Comparison of ENCODE assay signal across 11 cellular contexts in genomic region chr15:74203914-74204431, GRCh38. TPM values are rescaled to one million over a fixed set of nuclear protein-coding genes. Genes with fewer than 3 reads are reported as not detected.
DNase-seq lines count a peak whose midpoint lies in the region; ATAC-seq and TF ChIP-seq lines count a peak whose summit lies in the region.
"Had no signal": no experiment of that assay in that cellular context is flagged by ENCODE, and none has a peak within 500 bp of the region (broad histone marks: within the 10 kb centered on the region; RNA-seq: fewer than 3 reads in every experiment).

No MANE protein-coding gene starts in this region.

- no peak overlapping the region for H3K27ac Mint-ChIP-seq in naive thymus-derived CD4-positive, alpha-beta T cell

- H3K27me3 ChIP-seq in BLaER1 treated with 17β-estradiol and CSF1 and Interleukin-3, amounts not matched to agents 10 nM and 100 nM: no peaks in the 10 kb centered on the region; a peak in 1 of 22 replicates
- H3K27me3 ChIP-seq in breast epithelium: no peaks in the 10 kb centered on the region
- H3K27me3 ChIP-seq in mesendoderm (ENCODE audit: insufficient read depth, low read length, poor library complexity): no peaks in the 10 kb centered on the region
- H3K27me3 ChIP-seq in naive thymus-derived CD4-positive, alpha-beta T cell (ENCODE audit: control insufficient read depth in 2 of 2, insufficient read depth in 2 of 2, low read length in 2 of 2): no peaks in the 10 kb centered on the region
- H3K27me3 ChIP-seq: Peyer's patch had no signal

- in situ Hi-C loops in GM13977 (cut with MboI; ENCODE audit: low pct_unique_long_range_greater_than_20kb, low sequenced_read_pairs, unreplicated experiment): no loop called here

- no peaks in the 10 kb centered on the region for H3K36me3 ChIP-seq in BLaER1 treated with 17β-estradiol and CSF1 and Interleukin-3, amounts not matched to agents 10 nM and 100 nM
- no peaks in the 10 kb centered on the region for H3K36me3 ChIP-seq in breast epithelium
- H3K36me3 ChIP-seq in mesendoderm (ENCODE audit: control insufficient read depth, insufficient read depth, low read length): no peaks in the 10 kb centered on the region
- no peaks in the 10 kb centered on the region for H3K36me3 ChIP-seq in naive thymus-derived CD4-positive, alpha-beta T cell (ENCODE audit: control insufficient read depth in 2 of 3, insufficient read depth in 3 of 3, low read length in 3 of 3)
- H3K36me3 ChIP-seq: Peyer's patch had no signal

- no peaks in the 10 kb centered on the region for H3K79me2 ChIP-seq in mesendoderm (ENCODE audit: control insufficient read depth, insufficient read depth, low read length)

- TF ChIP-seq CTCF in breast epithelium (IDR thresholded peaks at IDR 0.05) (no peak), GM13977 (IDR thresholded peaks at IDR 0.05; ENCODE audit: extremely low read depth, insufficient read depth, missing control alignments) (no peak)

- no peaks in the 10 kb centered on the region for H3K9me3 ChIP-seq in BLaER1 treated with 17β-estradiol and CSF1 and Interleukin-3, amounts not matched to agents 10 nM and 100 nM (replicated peaks in 1 of 11)
- no peaks in the 10 kb centered on the region for H3K9me3 ChIP-seq in breast epithelium
- no peaks in the 10 kb centered on the region for H3K9me3 ChIP-seq in naive thymus-derived CD4-positive, alpha-beta T cell (ENCODE audit: control insufficient read depth in 2 of 3, low read length in 3 of 3)
- H3K9me3 ChIP-seq: Peyer's patch had no signal

- H3K36me3 Mint-ChIP-seq in naive thymus-derived CD4-positive, alpha-beta T cell: no peaks in the 10 kb centered on the region

- ATAC-seq in naive thymus-derived CD4-positive, alpha-beta T cell: no peak

- no peak overlapping the region for H3K4me3 ChIP-seq in BLaER1 treated with 17β-estradiol and CSF1 and Interleukin-3, amounts not matched to agents 10 nM and 100 nM
- H3K4me3 ChIP-seq in breast epithelium: no peak overlapping the region
- H3K4me3 ChIP-seq in mesendoderm (ENCODE audit: low read length): no peak overlapping the region
- H3K4me3 ChIP-seq in naive thymus-derived CD4-positive, alpha-beta T cell (ENCODE audit: low read length): no peak overlapping the region
- H3K4me3 ChIP-seq: Peyer's patch had no signal

- H3K4me1 Mint-ChIP-seq in naive thymus-derived CD4-positive, alpha-beta T cell: peaks cover 0 to 4% (median 0%) of the 10 kb centered on the region in 7 donors

- peak overlapping the region; percentile 78 for H2AK5ac ChIP-seq in mesendoderm (ENCODE audit: low read length)

- H2BK120ac ChIP-seq in mesendoderm (ENCODE audit: low read depth, low read length): peak overlapping the region; percentile 18

- H2BK15ac ChIP-seq in mesendoderm (replicated peaks; ENCODE audit: low read depth): no peak overlapping the region

- H3K4ac ChIP-seq in mesendoderm (ENCODE audit: low read depth, low read length): no peak overlapping the region

- H3K23ac ChIP-seq in mesendoderm (ENCODE audit: low read length): no peak overlapping the region

- H4K5ac ChIP-seq in mesendoderm (ENCODE audit: low read length): no peak overlapping the region

- peaks cover 0 to 2% (median 0%) of the 10 kb centered on the region in 11 donors for H3K9me3 Mint-ChIP-seq in naive thymus-derived CD4-positive, alpha-beta T cell

- peaks cover 0 to 14% (median 0%) of the 10 kb centered on the region in 11 experiments; a peak in 2 of 22 replicates for H4K20me1 ChIP-seq in BLaER1 treated with 17β-estradiol and CSF1 and Interleukin-3, amounts not matched to agents 10 nM and 100 nM

- peak overlapping the region; percentile 87 for H3K56ac ChIP-seq in mesendoderm (ENCODE audit: low read length)

- peak overlapping the region; percentile 22 for H3K18ac ChIP-seq in mesendoderm (ENCODE audit: low read length)

- H3K27me3 Mint-ChIP-seq in naive thymus-derived CD4-positive, alpha-beta T cell: peaks cover 4 to 31% (median 11%) of the 10 kb centered on the region in 5 donors

- no peak for TF ChIP-seq POLR2A in breast epithelium (IDR thresholded peaks at IDR 0.05)

- POLR2A ChIA-PET in naive thymus-derived CD4-positive, alpha-beta T cell (lab: Charles Lee): no interaction called here

- H2BK5ac ChIP-seq in mesendoderm (ENCODE audit: low read length): peak overlapping the region; percentile 59

- no peak overlapping the region for H3K27ac ChIP-seq in BLaER1 treated with 17β-estradiol and CSF1 and Interleukin-3, amounts not matched to agents 10 nM and 100 nM
- H3K27ac ChIP-seq in breast epithelium: peak overlapping the region; percentile 25 to 90
- peak overlapping the region; percentile 72 for H3K27ac ChIP-seq in mesendoderm (ENCODE audit: low read depth, low read length)
- H3K27ac ChIP-seq in naive thymus-derived CD4-positive, alpha-beta T cell (ENCODE audit: low read depth, low read length): no peak overlapping the region
- H3K27ac ChIP-seq: Peyer's patch had no signal

- no peak overlapping the region for H4K8ac ChIP-seq in mesendoderm (ENCODE audit: low read depth, low read length)

- WGBS in mesendoderm (ENCODE audit: extremely low coverage, insufficient coverage, low lambda C conversion rate): no CpG with 5 or more reads among the region's 10 CpGs

- intact Hi-C loops in breast epithelium (cut with DNase I; ENCODE audit: low total_unique reads): no loop called here
- intact Hi-C loops in naive thymus-derived CD4-positive, alpha-beta T cell (cut with micrococcal nuclease): no loop called here

- H3K9ac ChIP-seq in BLaER1 treated with 17β-estradiol and CSF1 and Interleukin-3, amounts not matched to agents 10 nM and 100 nM: no peak overlapping the region
- peak overlapping the region; percentile 71 for H3K9ac ChIP-seq in mesendoderm (ENCODE audit: low read length)

- H3K4me2 ChIP-seq in BLaER1 treated with 17β-estradiol and CSF1 and Interleukin-3, amounts not matched to agents 10 nM and 100 nM: peak overlapping the region in 9 of 11 experiments; percentile 8 to 88 (median 43); a peak in 9 of 22 replicates
- H3K4me2 ChIP-seq in mesendoderm (ENCODE audit: low read length): peak overlapping the region; percentile 28

- DNase-seq in M059J (ENCODE audit: low read depth): peak; percentile 92
- DNase-seq in breast epithelium (ENCODE audit: low spot score in 2 of 2): peak in 1 of 2 donors; percentile 24
- peak; percentile 88 for DNase-seq in mesendoderm
- no peak for DNase-seq in midbrain (lab: John Stamatoyannopoulos, UW)
- no peak for DNase-seq in GM13977 (ENCODE audit: low spot score)
- DNase-seq in HPDE6-E6E7 (ENCODE audit: extremely low spot score): no peak
- DNase-seq in naive thymus-derived CD4-positive, alpha-beta T cell: no peak
- DNase-seq: effector memory CD4-positive, alpha-beta T cell; Peyer's patch had no signal

- no peak overlapping the region for H3K4me3 Mint-ChIP-seq in naive thymus-derived CD4-positive, alpha-beta T cell

- CTCF ChIA-PET in naive thymus-derived CD4-positive, alpha-beta T cell (lab: Charles Lee): interaction anchor here (0.6 kb wide), 1 partner anchor 234 kb away, joined by 4 read pairs; no protein-coding TSS in a partner anchor

- no peaks in the 10 kb centered on the region for H3K79me1 ChIP-seq in mesendoderm (ENCODE audit: low read length)

- H3K4me1 ChIP-seq in BLaER1 treated with 17β-estradiol and CSF1 and Interleukin-3, amounts not matched to agents 10 nM and 100 nM: peaks cover 33 to 70% (median 63%) of the 10 kb centered on the region in 10 experiments
- peaks cover 6 to 9% of the 10 kb centered on the region in 2 donors for H3K4me1 ChIP-seq in breast epithelium
- peaks cover 18% of the 10 kb centered on the region for H3K4me1 ChIP-seq in mesendoderm (ENCODE audit: control insufficient read depth, low read depth, low read length)
- H3K4me1 ChIP-seq in naive thymus-derived CD4-positive, alpha-beta T cell (ENCODE audit: control insufficient read depth in 2 of 2, insufficient read depth in 2 of 2, low read length in 2 of 2): no peaks in the 10 kb centered on the region
- H3K4me1 ChIP-seq: Peyer's patch had no signal

RNA-seq across cellular contexts. Expression of gene STRA6, which starts 1.4 kb away (rescaled TPM):
- 1.5 and 3.5 TPM in 2 replicates for total RNA-seq in M059J (2014; rRNA removed; shearing (Covaris generic))
- total RNA-seq in breast epithelium: 1 to 10 TPM in 1 of 3 donors, under 1 TPM in 1, not detected in 1; 0.98 to 1.0 TPM
- 4.4 TPM for polyA plus RNA-seq in mesendoderm (2013, experiment 1 of 2)
- polyA plus RNA-seq in mesendoderm (2013, experiment 2 of 2): 4.5 TPM
- total RNA-seq in naive thymus-derived CD4-positive, alpha-beta T cell: not detected
- not detected for polyA plus RNA-seq in naive thymus-derived CD4-positive, alpha-beta T cell

RNA-seq across cellular contexts. Expression of gene ISLR, which starts 30.5 kb away (rescaled TPM):
- not detected in 2 replicates for total RNA-seq in M059J (2014; rRNA removed; shearing (Covaris generic))
- 10 to 100 TPM; 49.2 to 88.0 (median 71.8) TPM for total RNA-seq in breast epithelium
- polyA plus RNA-seq in mesendoderm (2013, experiment 1 of 2): 1.2 TPM
- 0.84 TPM for polyA plus RNA-seq in mesendoderm (2013, experiment 2 of 2)
- total RNA-seq in naive thymus-derived CD4-positive, alpha-beta T cell: not detected
- not detected for polyA plus RNA-seq in naive thymus-derived CD4-positive, alpha-beta T cell
- total RNA-seq: lung microvascular endothelial cell had no signal

RNA-seq across cellular contexts. Expression of gene CCDC33, which starts 32.2 kb away (rescaled TPM):
- total RNA-seq in M059J (2014; rRNA removed; shearing (Covaris generic)): 0.22 TPM in 1 of 2 replicates, not detected in the other
- total RNA-seq in breast epithelium: under 1 TPM in 1 of 3 donors, not detected in 2; 0.33 TPM
- polyA plus RNA-seq in mesendoderm (2013, experiment 1 of 2): 1.7 TPM
- 1.6 TPM for polyA plus RNA-seq in mesendoderm (2013, experiment 2 of 2)
- not detected for total RNA-seq in naive thymus-derived CD4-positive, alpha-beta T cell
- polyA plus RNA-seq in naive thymus-derived CD4-positive, alpha-beta T cell: not detected
- total RNA-seq: lung microvascular endothelial cell had no signal

Comparison
In these comparisons a context has a peak if more than half of its experiments do, and no peak if none do; other contexts are left out.
1. H3K27ac ChIP-seq: peak in breast epithelium (2 of 2) and mesendoderm (single experiment); none in BLaER1 treated with 17β-estradiol and CSF1 and Interleukin-3, amounts not matched to agents 10 nM and 100 nM (0 of 11) and naive thymus-derived CD4-positive, alpha-beta T cell (single experiment).
2. DNase-seq: peak in M059J (single experiment) and mesendoderm (single experiment); none in midbrain (single experiment), GM13977 (single experiment), HPDE6-E6E7 (single experiment) and naive thymus-derived CD4-positive, alpha-beta T cell (0 of 9).
3. RNA of gene ISLR, which starts 30.5 kb away (total RNA-seq): 49.2 to 88.0 TPM in breast epithelium; not detected in M059J and not detected in naive thymus-derived CD4-positive, alpha-beta T cell; every median in the first group is over 10 times any median in the second.